10 cellular contexts compared by ENCODE assay signal in genomic region chr14:70666364-70666691, GRCh38. TPM values are rescaled to one million over a fixed set of nuclear protein-coding genes. Genes with fewer than 3 reads are reported as not detected.
DNase-seq lines count a peak whose midpoint lies in the region; TF ChIP-seq lines count a peak whose summit lies in the region.
"Had no signal": no experiment of that assay in that cellular context is flagged by ENCODE, and none has a peak within 500 bp of the region (broad histone marks: within the 10 kb centered on the region; RNA-seq: fewer than 3 reads in every experiment).

No MANE protein-coding gene starts in this region.

- H3K9me3 ChIP-seq in OCI-LY7 (ENCODE audit: low read length): no peaks in the 10 kb centered on the region
- H3K9me3 ChIP-seq in mammary epithelial cell (replicated peaks; ENCODE audit: insufficient read depth, low read length): no peaks in the 10 kb centered on the region

- H3K27me3 Mint-ChIP-seq in glutamatergic neuron (ENCODE audit: unreplicated experiment): peaks cover 4% of the 10 kb centered on the region

- peak overlapping the region; percentile 47 for H3K4me3 ChIP-seq in OCI-LY7 (ENCODE audit: low read depth, low read length, poor library complexity, severe bottlenecking)
- no peak overlapping the region for H3K4me3 ChIP-seq in mammary epithelial cell (replicated peaks in 1 of 3; ENCODE audit: insufficient read depth in 1 of 3, low read depth in 2 of 3, low read length in 3 of 3)
- H3K4me3 ChIP-seq in retinal pigment epithelial cell (ENCODE audit: low read length): no peak overlapping the region
- H3K4me3 ChIP-seq in brain microvascular endothelial cell (ENCODE audit: low read depth, low read length): no peak overlapping the region
- H3K4me3 ChIP-seq: skin epidermis had no signal

- H3K4me2 ChIP-seq in OCI-LY7 (ENCODE audit: low read length) (peak overlapping the region; percentile 72), mammary epithelial cell (ENCODE audit: insufficient read depth, low read depth, low read length) (peak overlapping the region; percentile 70)

- peaks cover 7% of the 10 kb centered on the region for H3K4me1 Mint-ChIP-seq in glutamatergic neuron (ENCODE audit: low read depth, unreplicated experiment)

- CTCF ChIA-PET in OCI-LY7 (lab: Charles Lee; ENCODE audit: unreplicated experiment): interaction anchor here (1.6 kb wide), 1 partner anchor 8 kb away, joined by 6 read pairs; no protein-coding TSS in a partner anchor
- CTCF ChIA-PET in mammary epithelial cell (lab: Charles Lee; ENCODE audit: low non-redundant PET): no interaction called here

- H3K36me3 ChIP-seq in OCI-LY7 (ENCODE audit: insufficient read depth, low read length) (peaks cover 54% of the 10 kb centered on the region), mammary epithelial cell (ENCODE audit: insufficient read depth, low read length) (no peaks in the 10 kb centered on the region), brain microvascular endothelial cell (replicated peaks) (no peaks in the 10 kb centered on the region)

- TF ChIP-seq CTCF in OCI-LY7 (conservative IDR thresholded peaks at IDR 0.05; ENCODE audit: low read length) (no peak), mammary epithelial cell (conservative IDR thresholded peaks at IDR 0.05 in 1 of 2, IDR thresholded peaks at IDR 0.05 in 1 of 2; ENCODE audit: extremely low read depth in 1 of 2, insufficient read depth in 1 of 2, low read depth in 1 of 2, low read length in 2 of 2) (no peak), retinal pigment epithelial cell (conservative IDR thresholded peaks at IDR 0.05; ENCODE audit: low read depth, low read length) (no peak), brain microvascular endothelial cell (IDR thresholded peaks at IDR 0.05; ENCODE audit: low read depth, low read length, missing control alignments) (no peak), glutamatergic neuron (IDR thresholded peaks at IDR 0.05; ENCODE audit: partially characterized antibody, unreplicated experiment) (no peak)

- BruUV-seq in OCI-LY7 (replicated peaks; lab: Mats Ljungman, UMichigan) (no TSS peak), mammary epithelial cell (replicated peaks; lab: Mats Ljungman, UMichigan) (no TSS peak)

- H3K27me3 ChIP-seq in mammary epithelial cell (ENCODE audit: insufficient read depth, low read length) (no peaks in the 10 kb centered on the region), brain microvascular endothelial cell (replicated peaks) (no peaks in the 10 kb centered on the region)

- DNase-seq in EH (ENCODE audit: low read depth): peak; percentile 59
- peak; percentile 22 for DNase-seq in OCI-LY7 (ENCODE audit: low spot score)
- no peak for DNase-seq in mammary epithelial cell
- peak; percentile 54 for DNase-seq in retinal pigment epithelial cell (ENCODE audit: low read depth)
- no peak for DNase-seq in stimulated activated CD4-positive, alpha-beta T cell treated with anti-CD3 and anti-CD28 coated beads, Interleukin-4, amount 100 ng/mL, for 4 hours
- no peak for DNase-seq in NK-92 (lab: John Stamatoyannopoulos, UW; ENCODE audit: unreplicated experiment)
- no peak for DNase-seq in brain microvascular endothelial cell
- no peak for DNase-seq in glutamatergic neuron
- DNase-seq: amygdala had no signal

- no peak overlapping the region for H3K4me3 Mint-ChIP-seq in glutamatergic neuron (ENCODE audit: unreplicated experiment)

- H3K79me2 ChIP-seq in OCI-LY7 (ENCODE audit: insufficient read depth, low read depth, low read length) (peaks cover 66% of the 10 kb centered on the region; the same call in 1 of the 2 replicates), mammary epithelial cell (ENCODE audit: insufficient read depth, low read length) (no peaks in the 10 kb centered on the region)

- H3K9ac ChIP-seq in mammary epithelial cell (ENCODE audit: insufficient read depth, low read length): no peak overlapping the region

- H3K27ac ChIP-seq in OCI-LY7 (ENCODE audit: low read depth, low read length, poor library complexity, severe bottlenecking) (peak overlapping the region; percentile 93), mammary epithelial cell (ENCODE audit: insufficient read depth, low read depth, low read length) (peak overlapping the region; percentile 17), brain microvascular endothelial cell (no peak overlapping the region)

- WGBS in mammary epithelial cell (ENCODE audit: low coverage, missing lambda C conversion rate): 0% methylated on average over 1 of the region's 1 CpG

- POLR2A ChIA-PET in OCI-LY7 (lab: Charles Lee): interaction anchor here (0.5 to 7.9 kb wide), 11 partner anchors 9 to 143 kb away, joined by 3 to 100 read pairs (median 3); partner anchors contain the start of gene MAP3K9

- H4K20me1 ChIP-seq in OCI-LY7 (ENCODE audit: insufficient read depth, low read length) (no peaks in the 10 kb centered on the region), mammary epithelial cell (ENCODE audit: insufficient read depth, low read length) (no peaks in the 10 kb centered on the region)

- intact Hi-C loops in OCI-LY7 (cut with micrococcal nuclease; ENCODE audit: unreplicated experiment) (loop anchor here (2.0 to 5.0 kb wide), 3 partner anchors 46 to 1054 kb away; partner anchors contain the start of genes MED6 and SUSD6), mammary epithelial cell (cut with micrococcal nuclease) (no loop called here)

- H3K4me1 ChIP-seq in OCI-LY7 (ENCODE audit: insufficient read depth, low read length, poor library complexity, severe bottlenecking) (peaks cover 91% of the 10 kb centered on the region), mammary epithelial cell (ENCODE audit: insufficient read depth, low read length) (peaks cover 39% of the 10 kb centered on the region)

- H3K9me3 Mint-ChIP-seq in glutamatergic neuron (ENCODE audit: unreplicated experiment): peaks cover 3% of the 10 kb centered on the region

- H2AFZ ChIP-seq in OCI-LY7 (ENCODE audit: low read length) (peak overlapping the region; percentile 51; the same call in 1 of the 2 replicates), mammary epithelial cell (ENCODE audit: low read depth, low read length) (peak overlapping the region; percentile 65)

- H3K9me2 ChIP-seq in OCI-LY7 (ENCODE audit: insufficient read depth, low read length): no peaks in the 10 kb centered on the region

- H3K36me3 Mint-ChIP-seq in glutamatergic neuron (ENCODE audit: unreplicated experiment): no peaks in the 10 kb centered on the region

- dilution Hi-C loops in mammary epithelial cell (cut with HindIII; ENCODE audit: low sequenced_read_pairs): no loop called here

- no peak overlapping the region for H3K27ac Mint-ChIP-seq in glutamatergic neuron (ENCODE audit: unreplicated experiment)

- in situ Hi-C loops in mammary epithelial cell (cut with MboI; ENCODE audit: low sequenced_read_pairs in 2 of 2) (no loop called here), brain microvascular endothelial cell (cut with HindIII; ENCODE audit: low pct_ligation_motif_present, low sequenced_read_pairs) (no loop called here)

RNA-seq across cellular contexts. Expression of gene TTC9, which starts 24.6 kb away (rescaled TPM):
- total RNA-seq in OCI-LY7 (2014; rRNA removed; shearing (Covaris generic)): 8.1 and 11.0 TPM in 2 replicates
- total RNA-seq in OCI-LY7 (2022) (13.0 and 14.1 TPM in 2 replicates), mammary epithelial cell (1 to 10 TPM; 2.5 to 3.3 TPM), glutamatergic neuron (ENCODE audit: unreplicated experiment) (8.6 TPM)
- 5.2 TPM for polyA plus RNA-seq in mammary epithelial cell
- polyA minus RNA-seq in mammary epithelial cell: 10.4 TPM

Comparison
In these comparisons a context has a peak if more than half of its experiments do, and no peak if none do; other contexts are left out.
1. DNase-seq: peak in EH (single experiment), OCI-LY7 (single experiment) and retinal pigment epithelial cell (single experiment); none in mammary epithelial cell (single experiment), stimulated activated CD4-positive, alpha-beta T cell treated with anti-CD3 and anti-CD28 coated beads, Interleukin-4, amount 100 ng/mL, for 4 hours (0 of 2), NK-92 (single experiment), brain microvascular endothelial cell (single experiment) and glutamatergic neuron (single experiment).